ENCODE assay signal across 21 cellular contexts in the genomic region with DNA sequence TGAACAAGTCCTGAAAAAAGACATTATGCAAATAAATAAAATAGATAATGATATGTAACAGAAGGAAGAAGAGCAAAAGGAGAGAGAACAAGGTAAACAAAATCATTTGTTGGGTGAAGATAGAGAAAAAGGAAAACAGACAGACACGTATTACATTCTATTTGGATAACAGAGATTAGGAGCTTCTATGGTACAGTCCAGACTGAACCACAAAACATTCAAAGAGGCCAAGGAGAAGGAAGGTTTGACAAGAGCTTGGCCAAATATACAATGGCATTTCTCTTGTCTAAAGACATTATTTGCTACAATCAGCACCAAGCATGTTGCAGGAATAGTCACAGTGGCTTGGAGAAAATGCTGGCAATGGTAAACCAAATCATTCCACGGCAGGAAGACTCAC. TPM values are rescaled to one million over a fixed set of nuclear protein-coding genes. Genes with fewer than 3 reads are reported as not detected.
DNase-seq lines count a peak whose midpoint lies in the region; ATAC-seq lines count a peak whose summit lies in the region.
"Had no signal": no experiment of that assay in that cellular context is flagged by ENCODE, and none has a peak within 500 bp of the region (broad histone marks: within the 10 kb centered on the region; RNA-seq: fewer than 3 reads in every experiment).

No MANE protein-coding gene starts in this region.

- H3K27me3 Mint-ChIP-seq in T-helper 2 cell treated with Interferon-gamma antibody and Interleukin-4, amounts not matched to agents 5 μg/mL and 100 μg/mL, for 36 hours (ENCODE audit: low read depth), result no peaks in the 10 kb centered on the region
- no peaks in the 10 kb centered on the region for H3K27me3 Mint-ChIP-seq in activated naive CD8-positive, alpha-beta T cell treated with anti-CD3 and anti-CD28 coated beads, Interleukin-2, amount 10 ng/mL, durations not matched to agents 7 days and 5 days
- no peaks in the 10 kb centered on the region for H3K27me3 Mint-ChIP-seq in activated naive CD8-positive, alpha-beta T cell treated with anti-CD3 and anti-CD28 coated beads for 36 hours
- H3K27me3 Mint-ChIP-seq in activated T-helper 2 cell treated with anti-CD3 and anti-CD28 coated beads, Interferon-gamma antibody, Interleukin-2, Interleukin-4, amounts not matched to agents 10 μg/mL and 5 μg/mL and 100 μg/mL, durations not matched to agents 14 hours and 24 hours and 36 hours (ENCODE audit: low read depth), result no peaks in the 10 kb centered on the region
- H3K27me3 Mint-ChIP-seq: B cell had no signal

- POLR2A ChIA-PET in activated naive CD8-positive, alpha-beta T cell treated with anti-CD3 and anti-CD28 coated beads, Interleukin-2, amount 10 ng/mL, durations not matched to agents 7 days and 5 days (lab: Charles Lee), result interaction anchor here (3.3 kb wide), 1 partner anchor 9 kb away, joined by 28 read pairs; no protein-coding TSS in a partner anchor

- intact Hi-C loops in activated T-helper 2 cell treated with anti-CD3 and anti-CD28 coated beads, Interferon-gamma antibody, Interleukin-2, Interleukin-4, amounts not matched to agents 10 μg/mL and 5 μg/mL and 100 μg/mL, durations not matched to agents 14 hours and 24 hours and 36 hours (cut with micrococcal nuclease), result no loop called here

- ATAC-seq in activated naive CD8-positive, alpha-beta T cell treated with anti-CD3 and anti-CD28 coated beads, Interleukin-2, amount 10 ng/mL, durations not matched to agents 7 days and 5 days (ENCODE audit: low read depth), result no peak
- no peak for ATAC-seq in GM21447 (IDR thresholded peaks at IDR 0.05; ENCODE audit: unreplicated experiment)
- ATAC-seq: HCT116 had no signal

- H3K36me3 Mint-ChIP-seq in T-helper 2 cell treated with Interferon-gamma antibody and Interleukin-4, amounts not matched to agents 5 μg/mL and 100 μg/mL, for 36 hours (ENCODE audit: low read depth), result peaks cover 51% of the 10 kb centered on the region
- H3K36me3 Mint-ChIP-seq in activated naive CD8-positive, alpha-beta T cell treated with anti-CD3 and anti-CD28 coated beads, Interleukin-2, amount 10 ng/mL, durations not matched to agents 7 days and 5 days, result peaks cover 53% of the 10 kb centered on the region
- H3K36me3 Mint-ChIP-seq in activated naive CD8-positive, alpha-beta T cell treated with anti-CD3 and anti-CD28 coated beads for 36 hours, result peaks cover 65% of the 10 kb centered on the region
- H3K36me3 Mint-ChIP-seq in activated T-helper 2 cell treated with anti-CD3 and anti-CD28 coated beads, Interferon-gamma antibody, Interleukin-2, Interleukin-4, amounts not matched to agents 10 μg/mL and 5 μg/mL and 100 μg/mL, durations not matched to agents 14 hours and 24 hours and 36 hours (ENCODE audit: low read depth), result peaks cover 57% of the 10 kb centered on the region

- DNase-seq in T-helper 2 cell treated with Interferon-gamma antibody and Interleukin-4, amounts not matched to agents 5 μg/mL and 100 μg/mL, for 36 hours (ENCODE audit: low spot score), result no peak
- DNase-seq in T-helper 2 cell (no peak), HPDE6-E6E7 (ENCODE audit: extremely low spot score) (no peak)
- no peak for DNase-seq in activated naive CD8-positive, alpha-beta T cell treated with anti-CD3 and anti-CD28 coated beads, Interleukin-2, amount 10 ng/mL, durations not matched to agents 7 days and 5 days
- no peak for DNase-seq in activated naive CD8-positive, alpha-beta T cell treated with anti-CD3 and anti-CD28 coated beads for 36 hours
- no peak for DNase-seq in activated T-helper 2 cell treated with anti-CD3 and anti-CD28 coated beads, Interferon-gamma antibody, Interleukin-2, Interleukin-4, amounts not matched to agents 10 μg/mL and 5 μg/mL and 100 μg/mL, durations not matched to agents 14 hours and 24 hours and 36 hours (ENCODE audit: low spot score)
- DNase-seq: 8988T, EL, GF-D8, IMR-90, NCI-H1694, NCI-H2081 treated with DMSO at 0.1 percent for 48 hours, NCI-H2171 treated with DMSO at 0.1 percent for 48 hours, NCI-H446, NCI-H526, OCI-M1, SJCRH30 had no signal

- H3K27ac Mint-ChIP-seq in T-helper 2 cell treated with Interferon-gamma antibody and Interleukin-4, amounts not matched to agents 5 μg/mL and 100 μg/mL, for 36 hours, result peak overlapping the region; percentile 51
- H3K27ac Mint-ChIP-seq in activated naive CD8-positive, alpha-beta T cell treated with anti-CD3 and anti-CD28 coated beads, Interleukin-2, amount 10 ng/mL, durations not matched to agents 7 days and 5 days, result peak overlapping the region; percentile 87
- H3K27ac Mint-ChIP-seq in activated naive CD8-positive, alpha-beta T cell treated with anti-CD3 and anti-CD28 coated beads for 36 hours, result no peak overlapping the region
- peak overlapping the region; percentile 23 for H3K27ac Mint-ChIP-seq in activated T-helper 2 cell treated with anti-CD3 and anti-CD28 coated beads, Interferon-gamma antibody, Interleukin-2, Interleukin-4, amounts not matched to agents 10 μg/mL and 5 μg/mL and 100 μg/mL, durations not matched to agents 14 hours and 24 hours and 36 hours
- H3K27ac Mint-ChIP-seq: B cell, CD14-positive monocyte had no signal

- H3K9me3 Mint-ChIP-seq in T-helper 2 cell treated with Interferon-gamma antibody and Interleukin-4, amounts not matched to agents 5 μg/mL and 100 μg/mL, for 36 hours, result no peaks in the 10 kb centered on the region
- no peaks in the 10 kb centered on the region for H3K9me3 Mint-ChIP-seq in activated naive CD8-positive, alpha-beta T cell treated with anti-CD3 and anti-CD28 coated beads, Interleukin-2, amount 10 ng/mL, durations not matched to agents 7 days and 5 days
- no peaks in the 10 kb centered on the region for H3K9me3 Mint-ChIP-seq in activated naive CD8-positive, alpha-beta T cell treated with anti-CD3 and anti-CD28 coated beads for 36 hours
- H3K9me3 Mint-ChIP-seq in activated T-helper 2 cell treated with anti-CD3 and anti-CD28 coated beads, Interferon-gamma antibody, Interleukin-2, Interleukin-4, amounts not matched to agents 10 μg/mL and 5 μg/mL and 100 μg/mL, durations not matched to agents 14 hours and 24 hours and 36 hours, result no peaks in the 10 kb centered on the region
- H3K9me3 Mint-ChIP-seq: CD14-positive monocyte had no signal

- H3K4me3 Mint-ChIP-seq in T-helper 2 cell treated with Interferon-gamma antibody and Interleukin-4, amounts not matched to agents 5 μg/mL and 100 μg/mL, for 36 hours, result peak overlapping the region; percentile 3
- H3K4me3 Mint-ChIP-seq in activated naive CD8-positive, alpha-beta T cell treated with anti-CD3 and anti-CD28 coated beads, Interleukin-2, amount 10 ng/mL, durations not matched to agents 7 days and 5 days, result peak overlapping the region; percentile 23
- no peak overlapping the region for H3K4me3 Mint-ChIP-seq in activated naive CD8-positive, alpha-beta T cell treated with anti-CD3 and anti-CD28 coated beads for 36 hours
- no peak overlapping the region for H3K4me3 Mint-ChIP-seq in activated T-helper 2 cell treated with anti-CD3 and anti-CD28 coated beads, Interferon-gamma antibody, Interleukin-2, Interleukin-4, amounts not matched to agents 10 μg/mL and 5 μg/mL and 100 μg/mL, durations not matched to agents 14 hours and 24 hours and 36 hours (ENCODE audit: low read depth)
- H3K4me3 Mint-ChIP-seq: B cell, CD14-positive monocyte had no signal

- peaks cover 63% of the 10 kb centered on the region for H3K4me1 Mint-ChIP-seq in T-helper 2 cell treated with Interferon-gamma antibody and Interleukin-4, amounts not matched to agents 5 μg/mL and 100 μg/mL, for 36 hours (ENCODE audit: low read depth)
- peaks cover 63% of the 10 kb centered on the region for H3K4me1 Mint-ChIP-seq in activated naive CD8-positive, alpha-beta T cell treated with anti-CD3 and anti-CD28 coated beads, Interleukin-2, amount 10 ng/mL, durations not matched to agents 7 days and 5 days
- peaks cover 59% of the 10 kb centered on the region for H3K4me1 Mint-ChIP-seq in activated naive CD8-positive, alpha-beta T cell treated with anti-CD3 and anti-CD28 coated beads for 36 hours
- H3K4me1 Mint-ChIP-seq in activated T-helper 2 cell treated with anti-CD3 and anti-CD28 coated beads, Interferon-gamma antibody, Interleukin-2, Interleukin-4, amounts not matched to agents 10 μg/mL and 5 μg/mL and 100 μg/mL, durations not matched to agents 14 hours and 24 hours and 36 hours (ENCODE audit: low read depth), result peaks cover 65% of the 10 kb centered on the region
- H3K4me1 Mint-ChIP-seq: B cell, CD14-positive monocyte had no signal

RNA-seq across cellular contexts. Expression of a gene that starts 29.2 kb away (rescaled TPM):
- total RNA-seq in activated naive CD8-positive, alpha-beta T cell treated with anti-CD3 and anti-CD28 coated beads, Interleukin-2, amount 10 ng/mL, durations not matched to agents 7 days and 5 days, result 10 to 100 TPM; 48.5 to 58.3 TPM
- total RNA-seq in activated naive CD8-positive, alpha-beta T cell treated with anti-CD3 and anti-CD28 coated beads for 36 hours, result 10 to 100 TPM; 48.7 to 51.8 TPM
- 33.5 and 43.0 TPM in 2 replicates for total RNA-seq in activated T-helper 2 cell treated with anti-CD3 and anti-CD28 coated beads, Interferon-gamma antibody, Interleukin-2, Interleukin-4, amounts not matched to agents 10 μg/mL and 5 μg/mL and 100 μg/mL, durations not matched to agents 14 hours and 24 hours and 36 hours

RNA-seq across cellular contexts. Expression of a gene that starts 29.3 kb away (rescaled TPM):
- total RNA-seq in activated naive CD8-positive, alpha-beta T cell treated with anti-CD3 and anti-CD28 coated beads, Interleukin-2, amount 10 ng/mL, durations not matched to agents 7 days and 5 days, result 10 to 100 TPM; 16.3 to 19.8 TPM
- 10 to 100 TPM; 10.9 to 13.1 TPM for total RNA-seq in activated naive CD8-positive, alpha-beta T cell treated with anti-CD3 and anti-CD28 coated beads for 36 hours
- total RNA-seq in activated T-helper 2 cell treated with anti-CD3 and anti-CD28 coated beads, Interferon-gamma antibody, Interleukin-2, Interleukin-4, amounts not matched to agents 10 μg/mL and 5 μg/mL and 100 μg/mL, durations not matched to agents 14 hours and 24 hours and 36 hours, result 17.3 and 18.4 TPM in 2 replicates

Comparison
In these comparisons a context has a peak if more than half of its experiments do, and no peak if none do; other contexts are left out.
1. H3K4me3 Mint-ChIP-seq: peak in T-helper 2 cell treated with Interferon-gamma antibody and Interleukin-4, amounts not matched to agents 5 μg/mL and 100 μg/mL, for 36 hours (single experiment) and activated naive CD8-positive, alpha-beta T cell treated with anti-CD3 and anti-CD28 coated beads, Interleukin-2, amount 10 ng/mL, durations not matched to agents 7 days and 5 days (single experiment); none in activated naive CD8-positive, alpha-beta T cell treated with anti-CD3 and anti-CD28 coated beads for 36 hours (single experiment) and activated T-helper 2 cell treated with anti-CD3 and anti-CD28 coated beads, Interferon-gamma antibody, Interleukin-2, Interleukin-4, amounts not matched to agents 10 μg/mL and 5 μg/mL and 100 μg/mL, durations not matched to agents 14 hours and 24 hours and 36 hours (single experiment).